In genomic region chr1:50147451-50147850, GRCh38 we compare ENCODE assay signal across 9 cellular contexts. TPM values are rescaled to one million over a fixed set of nuclear protein-coding genes. Genes with fewer than 3 reads are reported as not detected.
"Had no signal": no experiment of that assay in that cellular context is flagged by ENCODE, and none has a peak within 500 bp of the region (broad histone marks: within the 10 kb centered on the region; RNA-seq: fewer than 3 reads in every experiment).

No MANE protein-coding gene starts in this region.

- H3K36me3 ChIP-seq: HAP-1 had no signal

- H3K9me3 ChIP-seq: HAP-1 had no signal

- H3K27ac ChIP-seq: GM23248, HL-60 had no signal

- H3K9ac ChIP-seq: GM23248 had no signal

- H3K4me1 ChIP-seq: HAP-1 had no signal

- FAIRE-seq: K562 had no signal

- ATAC-seq: HCT116, K562 had no signal

- H3K27ac Mint-ChIP-seq: HFFc6 had no signal

- H2AFZ ChIP-seq: GM23248 had no signal

- DNase-seq: GM23248, H7, HFFc6, IMR-90, KG1 had no signal

- H3K4me3 Mint-ChIP-seq: HFFc6 had no signal

- H3K4me3 ChIP-seq: GM23248, HAP-1, K562 had no signal

RNA-seq across cellular contexts. Expression of gene ELAVL4, which starts 38.7 kb away (rescaled TPM):
- total RNA-seq: GM23248, HFFc6, IMR-90, K562 had no signal
- polyA plus RNA-seq: IMR-90, K562 had no signal
